In the genomic region with DNA sequence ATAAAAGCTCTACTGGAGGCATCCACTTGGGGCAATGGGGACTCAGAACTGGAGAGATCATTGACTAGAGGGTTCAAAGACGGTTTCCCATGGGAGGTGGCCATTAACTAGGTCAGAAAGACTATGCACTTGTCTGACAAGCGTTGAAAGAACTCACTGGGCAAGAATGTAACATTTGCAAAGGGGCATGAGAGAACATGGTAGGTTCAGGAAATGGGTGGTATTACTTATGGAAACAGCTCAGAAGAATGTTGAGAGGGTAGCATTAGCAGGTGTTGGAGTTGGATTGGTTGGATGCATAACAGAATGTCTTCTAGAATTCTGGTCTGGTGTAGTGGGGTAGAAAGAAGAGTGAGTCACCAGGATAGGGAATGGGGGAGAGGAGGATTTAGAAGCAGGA, we compare ENCODE assay signal across 20 cellular contexts.
A peak's percentile ranks its signal among the peaks of the same experiment; 100 is the strongest.
DNase-seq lines count a peak whose midpoint lies in the region; ATAC-seq, FAIRE-seq and TF ChIP-seq lines count a peak whose summit lies in the region.
"Had no signal": no experiment of that assay in that cellular context is flagged by ENCODE, and none has a peak within 500 bp of the region (broad histone marks: within the 10 kb centered on the region; RNA-seq: fewer than 3 reads in every experiment).

No MANE protein-coding gene starts in this region.

- H3K9ac ChIP-seq in trophoblast cell (ENCODE audit: low read length) = peak overlapping the region; percentile 42
- H3K9ac ChIP-seq: BLaER1 treated with 17β-estradiol and CSF1 and Interleukin-3, amounts not matched to agents 10 nM and 100 nM had no signal

- H2AFZ ChIP-seq in trophoblast cell (ENCODE audit: insufficient read depth, low read length, poor library complexity) = no peak overlapping the region

- no peak overlapping the region for H3K4me2 ChIP-seq in trophoblast cell (ENCODE audit: low read length)
- H3K4me2 ChIP-seq: A549; BLaER1 treated with 17β-estradiol and CSF1 and Interleukin-3, amounts not matched to agents 10 nM and 100 nM had no signal

- no peak overlapping the region for H2BK5ac ChIP-seq in trophoblast cell (ENCODE audit: low read depth, low read length, poor library complexity)

- no peaks in the 10 kb centered on the region for H3K36me3 ChIP-seq in bronchial epithelial cell (ENCODE audit: control insufficient read depth, insufficient read depth, low read length)
- H3K36me3 ChIP-seq in trophoblast cell (ENCODE audit: control insufficient read depth in 1 of 2, insufficient read depth in 2 of 2, low read length in 2 of 2) = no peaks in the 10 kb centered on the region
- H3K36me3 ChIP-seq: BLaER1 treated with 17β-estradiol and CSF1 and Interleukin-3, amounts not matched to agents 10 nM and 100 nM had no signal

- peaks cover 1% of the 10 kb centered on the region for H3K27me3 ChIP-seq in bronchial epithelial cell (ENCODE audit: control insufficient read depth, insufficient read depth, low read length)
- H3K27me3 ChIP-seq in trophoblast cell (ENCODE audit: insufficient read depth, low read length) = no peaks in the 10 kb centered on the region
- H3K27me3 ChIP-seq: BLaER1 treated with 17β-estradiol and CSF1 and Interleukin-3, amounts not matched to agents 10 nM and 100 nM had no signal

- no peak overlapping the region for H4K8ac ChIP-seq in trophoblast cell (ENCODE audit: low read depth, low read length)

- no peaks in the 10 kb centered on the region for H3K79me1 ChIP-seq in trophoblast cell (ENCODE audit: low read length)

- no peak overlapping the region for H4K91ac ChIP-seq in trophoblast cell (ENCODE audit: low read depth, low read length)

- H2BK12ac ChIP-seq in trophoblast cell (ENCODE audit: low read length) = no peak overlapping the region

- H3K18ac ChIP-seq in trophoblast cell (ENCODE audit: low read length) = no peak overlapping the region

- no peak for FAIRE-seq in bronchial epithelial cell (lab: Jason Lieb, UNC)
- FAIRE-seq: A549, D721Med, G401.6, GM12891, GM19239 had no signal

- H3K9me3 ChIP-seq in trophoblast cell (ENCODE audit: insufficient read depth, low read depth, low read length) = peaks cover 2% of the 10 kb centered on the region
- H3K9me3 ChIP-seq: A549, Caco-2 had no signal

- H3K23ac ChIP-seq in trophoblast cell (ENCODE audit: low read length) = no peak overlapping the region

- DNase-seq in bronchial epithelial cell (ENCODE audit: low read depth) (peak; percentile 74), epithelial cell of esophagus (ENCODE audit: low read depth) (peak; percentile 2), trophoblast cell (no peak), SKM-1 treated with dmso at 0.1 percent for 144 hours (lab: John Stamatoyannopoulos, UW; ENCODE audit: unreplicated experiment) (no peak)
- DNase-seq: AML-193; Caco-2; Calu3; CD4-positive, alpha-beta T cell; CD8-positive, alpha-beta T cell; DMS79 treated with DMSO at 0.1 percent for 48 hours; GF-D8 had no signal

- no peaks in the 10 kb centered on the region for H3K4me1 ChIP-seq in trophoblast cell (ENCODE audit: control insufficient read depth in 1 of 2, insufficient read depth in 2 of 2, low read length in 2 of 2)
- H3K4me1 ChIP-seq: A549; BLaER1 treated with 17β-estradiol and CSF1 and Interleukin-3, amounts not matched to agents 10 nM and 100 nM; Caco-2 had no signal

- no peak overlapping the region for H3K14ac ChIP-seq in trophoblast cell (ENCODE audit: low read length)

- no peak overlapping the region for H2BK120ac ChIP-seq in trophoblast cell (ENCODE audit: insufficient read depth, low read length, poor library complexity)

- H3K27ac ChIP-seq in trophoblast cell (ENCODE audit: low read depth, low read length) = no peak overlapping the region
- H3K27ac ChIP-seq: 22Rv1; A549; BLaER1 treated with 17β-estradiol and CSF1 and Interleukin-3, amounts not matched to agents 10 nM and 100 nM; C4-2B had no signal

- no peak overlapping the region for H2AK5ac ChIP-seq in trophoblast cell (ENCODE audit: low read length)

- no peak overlapping the region for H4K12ac ChIP-seq in trophoblast cell (ENCODE audit: low read depth, low read length)

- H3K79me2 ChIP-seq in trophoblast cell (ENCODE audit: control insufficient read depth, insufficient read depth, low read length, poor library complexity) = no peaks in the 10 kb centered on the region

- ATAC-seq in HG02678 (IDR thresholded peaks at IDR 0.05; ENCODE audit: unreplicated experiment) = no peak
- ATAC-seq: A549; CD8-positive, alpha-beta T cell had no signal

- H3K4me3 ChIP-seq in bronchial epithelial cell (ENCODE audit: low read depth, low read length) (no peak overlapping the region), epithelial cell of esophagus (ENCODE audit: low read length) (no peak overlapping the region), trophoblast cell (ENCODE audit: low read depth, low read length) (no peak overlapping the region)
- H3K4me3 ChIP-seq: A549; BLaER1 treated with 17β-estradiol and CSF1 and Interleukin-3, amounts not matched to agents 10 nM and 100 nM had no signal

- H3K4ac ChIP-seq in trophoblast cell (ENCODE audit: low read depth, low read length) = no peak overlapping the region

- TF ChIP-seq CTCF in bronchial epithelial cell (IDR thresholded peaks at IDR 0.05; ENCODE audit: insufficient read depth, low read length, severe bottlenecking) = no peak
- no peak for TF ChIP-seq CTCF in epithelial cell of esophagus (IDR thresholded peaks at IDR 0.05; ENCODE audit: insufficient read depth, low read depth, low read length, missing control alignments)

- WGBS in trophoblast cell (ENCODE audit: extremely low coverage, insufficient coverage, insufficient read length) = no CpG with 5 or more reads among the region's 2 CpGs

Comparison
In these comparisons a context has a peak if more than half of its experiments do, and no peak if none do; other contexts are left out.
1. DNase-seq: peak in bronchial epithelial cell (single experiment) and epithelial cell of esophagus (single experiment); none in trophoblast cell (0 of 2) and SKM-1 treated with dmso at 0.1 percent for 144 hours (single experiment).